Comparison of ENCODE assay signal across 27 cellular contexts in genomic region chr3:57788624-57789018, GRCh38.
"Had no signal": no experiment of that assay in that cellular context is flagged by ENCODE, and none has a peak within 500 bp of the region (broad histone marks: within the 10 kb centered on the region; RNA-seq: fewer than 3 reads in every experiment).

No MANE protein-coding gene starts in this region.

- H3K27me3 ChIP-seq: ascending aorta, cardiac muscle cell, SJSA1 had no signal

- DNase-seq: activated CD4-positive, alpha-beta T cell treated with anti-CD3 and anti-CD28 coated beads for 1 hour; activated CD4-positive, alpha-beta T cell treated with anti-CD3 and anti-CD28 coated beads for 48 hours; activated CD4-positive, CD25-positive, alpha-beta regulatory T cell; activated CD8-positive, alpha-beta T cell treated with anti-CD3 and anti-CD28 coated beads for 36 hours; activated effector memory CD4-positive, alpha-beta T cell treated with anti-CD3 and anti-CD28 coated beads, Interleukin-2, amount 50 U/mL, for 16 hours; activated naive CD4-positive, alpha-beta T cell; activated naive CD4-positive, alpha-beta T cell treated with anti-CD3 and anti-CD28 coated beads, Interleukin-2, amount 50 U/mL, for 16 hours; activated naive CD8-positive, alpha-beta T cell treated with anti-CD3 and anti-CD28 coated beads for 36 hours; activated T-cell treated with anti-CD3 and anti-CD28 coated beads, Interleukin-2, amount 50 U/mL, for 1 hour; activated T-cell treated with anti-CD3 and anti-CD28 coated beads, Interleukin-2, amount 50 U/mL, for 72 hours; amygdala; MV-4-11; NCI-H1092; NCI-H1436 treated with DMSO at 0.1 percent for 48 hours; NCI-H1694 treated with DMSO at 0.1 percent for 48 hours; NCI-H345; NCI-H524 treated with DMSO at 0.1 percent for 48 hours; SHP77 treated with DMSO at 0.1 percent for 48 hours; T-cell; T-helper 17 cell; T-helper 9 cell; WERI-Rb-1 had no signal

- H3K36me3 ChIP-seq: ascending aorta, cardiac muscle cell, SJSA1, WERI-Rb-1 had no signal

- H3K9ac ChIP-seq: SK-N-SH had no signal

- H3K4me2 ChIP-seq: SK-N-SH had no signal

- H3K9me2 ChIP-seq: SK-N-SH had no signal

- H3K27ac ChIP-seq: ascending aorta, cardiac muscle cell, SJSA1, WERI-Rb-1 had no signal

- H3K4me3 ChIP-seq: ascending aorta, cardiac muscle cell, SJSA1 had no signal

- H3K4me1 ChIP-seq: ascending aorta, SJSA1 had no signal

- H3K9me3 ChIP-seq: ascending aorta, SJSA1, SK-N-SH had no signal

- ATAC-seq: Panc1, T-cell had no signal
